ENCODE assay signal across 30 cellular contexts in the genomic region with DNA sequence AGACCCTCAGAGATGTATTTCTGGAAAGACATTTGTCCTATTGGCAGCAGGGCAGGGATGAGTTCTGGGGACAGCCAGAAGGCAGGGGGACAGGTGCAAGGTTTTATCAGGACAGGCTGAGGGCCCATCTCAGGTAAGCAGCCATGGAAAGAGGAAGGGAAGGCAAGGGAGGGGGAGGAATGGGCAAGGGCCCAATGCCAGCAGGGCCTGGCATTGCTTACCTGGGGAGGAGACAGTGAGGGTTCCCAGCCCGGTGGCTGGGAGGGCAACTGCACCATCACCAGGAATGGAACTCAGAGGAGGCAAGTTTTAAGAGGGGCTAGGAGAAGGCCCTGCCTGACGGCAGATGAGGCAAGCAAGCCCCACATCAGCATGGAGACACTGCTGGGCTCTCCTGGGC. TPM values are rescaled to one million over a fixed set of nuclear protein-coding genes. Genes with fewer than 3 reads are reported as not detected.
"Had no signal": no experiment of that assay in that cellular context is flagged by ENCODE, and none has a peak within 500 bp of the region (broad histone marks: within the 10 kb centered on the region; RNA-seq: fewer than 3 reads in every experiment).

No MANE protein-coding gene starts in this region.

- H3K9me3 Mint-ChIP-seq: activated CD4-positive, alpha-beta memory T cell treated with anti-CD3 and anti-CD28 coated beads, Interleukin-2, amount 10 ng/mL, durations not matched to agents 7 days and 5 days; activated CD4-positive, alpha-beta T cell treated with anti-CD3 and anti-CD28 coated beads, Interleukin-2, amount 10 ng/mL, durations not matched to agents 7 days and 5 days; activated naive CD4-positive, alpha-beta T cell treated with anti-CD3 and anti-CD28 coated beads, Interleukin-2, amount 50 U/mL, for 72 hours; activated T-cell treated with anti-CD3 and anti-CD28 coated beads, Interleukin-2, amount 50 U/mL, for 72 hours; central memory CD8-positive, alpha-beta T cell; natural killer cell treated with Interleukin-12 subunit alpha and Interleukin-12 subunit beta and Interleukin-15 and Interleukin-18, amount 100 ng/mL, for 72 hours had no signal

- H3K4me3 Mint-ChIP-seq: activated CD4-positive, alpha-beta memory T cell treated with anti-CD3 and anti-CD28 coated beads, Interleukin-2, amount 10 ng/mL, durations not matched to agents 7 days and 5 days; activated CD4-positive, alpha-beta T cell treated with anti-CD3 and anti-CD28 coated beads, Interleukin-2, amount 10 ng/mL, durations not matched to agents 7 days and 5 days; activated T-cell treated with anti-CD3 and anti-CD28 coated beads, Interleukin-2, amount 50 U/mL, for 72 hours; central memory CD8-positive, alpha-beta T cell; natural killer cell treated with Interleukin-12 subunit alpha and Interleukin-12 subunit beta and Interleukin-15 and Interleukin-18, amount 100 ng/mL, for 72 hours had no signal

- H3K9me3 ChIP-seq: left ventricle myocardium inferior, mucosa of descending colon, right atrium auricular region, suprapubic skin, tibial nerve had no signal

- H3K4me1 Mint-ChIP-seq: activated CD4-positive, alpha-beta T cell treated with anti-CD3 and anti-CD28 coated beads, Interleukin-2, amount 10 ng/mL, durations not matched to agents 7 days and 5 days; central memory CD8-positive, alpha-beta T cell had no signal

- H3K27me3 ChIP-seq: right atrium auricular region, suprapubic skin, tibial nerve had no signal

- H3K36me3 Mint-ChIP-seq: activated naive CD4-positive, alpha-beta T cell treated with anti-CD3 and anti-CD28 coated beads, Interleukin-2, amount 50 U/mL, for 72 hours; natural killer cell treated with Interleukin-12 subunit alpha and Interleukin-12 subunit beta and Interleukin-15 and Interleukin-18, amount 100 ng/mL, for 72 hours had no signal

- H3K27ac ChIP-seq: epithelial cell of prostate, left ventricle myocardium inferior, parathyroid adenoma, right atrium auricular region, suprapubic skin, tibial nerve had no signal

- DNase-seq: activated CD4-positive, alpha-beta memory T cell treated with anti-CD3 and anti-CD28 coated beads, Interleukin-2, amount 10 ng/mL, durations not matched to agents 7 days and 5 days; activated CD4-positive, alpha-beta T cell treated with anti-CD3 and anti-CD28 coated beads, Interleukin-2, amount 10 ng/mL, durations not matched to agents 7 days and 5 days; activated CD4-positive, CD25-positive, alpha-beta regulatory T cell treated with anti-CD3 and anti-CD28 coated beads, Interleukin-2, amount 50 U/mL, for 72 hours; activated naive CD4-positive, alpha-beta T cell; activated T-cell treated with anti-CD3 and anti-CD28 coated beads for 4 hours; activated T-cell treated with anti-CD3 and anti-CD28 coated beads, Interleukin-2, amount 50 U/mL, for 72 hours; dermis blood vessel endothelial cell; effector CD4-positive, alpha-beta T cell; left ventricle myocardium inferior; mesendoderm; mucosa of descending colon; stimulated activated CD4-positive, alpha-beta T cell treated with anti-CD3 and anti-CD28 coated beads, Interleukin-15, amount 100 ng/mL, for 24 hours; stimulated activated CD4-positive, alpha-beta T cell treated with anti-CD3 and anti-CD28 coated beads, Interleukin-2, amount 100 ng/mL, for 24 hours; stimulated activated naive CD4-positive, alpha-beta T cell; T-helper 17 cell; T1000 had no signal

- H3K4me1 ChIP-seq: parathyroid adenoma had no signal

- H3K4me3 ChIP-seq: left ventricle myocardium inferior, lung, mucosa of descending colon, right atrium auricular region, suprapubic skin, tibial nerve had no signal

- FAIRE-seq: bronchial epithelial cell, endometrium, frontal cortex, islet of Langerhans, urothelium cell line had no signal

- ATAC-seq: activated naive CD4-positive, alpha-beta T cell treated with anti-CD3 and anti-CD28 coated beads, Interleukin-2, amount 50 U/mL, for 72 hours; activated T-cell treated with anti-CD3 and anti-CD28 coated beads, Interleukin-2, amount 50 U/mL, for 72 hours; mucosa of descending colon; natural killer cell treated with Interleukin-12 subunit alpha and Interleukin-12 subunit beta and Interleukin-15 and Interleukin-18, amount 100 ng/mL, for 72 hours; T-helper 17 cell had no signal

- H3K27ac Mint-ChIP-seq: activated CD4-positive, alpha-beta memory T cell treated with anti-CD3 and anti-CD28 coated beads, Interleukin-2, amount 10 ng/mL, durations not matched to agents 7 days and 5 days; activated CD4-positive, alpha-beta T cell treated with anti-CD3 and anti-CD28 coated beads, Interleukin-2, amount 10 ng/mL, durations not matched to agents 7 days and 5 days; activated naive CD4-positive, alpha-beta T cell treated with anti-CD3 and anti-CD28 coated beads, Interleukin-2, amount 50 U/mL, for 72 hours; activated T-cell treated with anti-CD3 and anti-CD28 coated beads, Interleukin-2, amount 50 U/mL, for 72 hours; natural killer cell treated with Interleukin-12 subunit alpha and Interleukin-12 subunit beta and Interleukin-15 and Interleukin-18, amount 100 ng/mL, for 72 hours; T-helper 17 cell had no signal

RNA-seq across cellular contexts. Expression of gene ARPIN, which starts 3.1 kb away (rescaled TPM):
- total RNA-seq: activated CD4-positive, alpha-beta memory T cell treated with anti-CD3 and anti-CD28 coated beads, Interleukin-2, amount 10 ng/mL, durations not matched to agents 7 days and 5 days; activated CD4-positive, alpha-beta T cell treated with anti-CD3 and anti-CD28 coated beads, Interleukin-2, amount 10 ng/mL, durations not matched to agents 7 days and 5 days; activated naive CD4-positive, alpha-beta T cell treated with anti-CD3 and anti-CD28 coated beads, Interleukin-2, amount 50 U/mL, for 72 hours; activated T-cell treated with anti-CD3 and anti-CD28 coated beads, Interleukin-2, amount 50 U/mL, for 72 hours; natural killer cell treated with Interleukin-12 subunit alpha and Interleukin-12 subunit beta and Interleukin-15 and Interleukin-18, amount 100 ng/mL, for 72 hours had no signal
